17 cellular contexts compared by ENCODE assay signal in genomic region chr2:122384768-122385333, GRCh38.
"Had no signal": no experiment of that assay in that cellular context is flagged by ENCODE, and none has a peak within 500 bp of the region (broad histone marks: within the 10 kb centered on the region; RNA-seq: fewer than 3 reads in every experiment).

No MANE protein-coding gene starts in this region.

- H3K4me1 ChIP-seq: gastrocnemius medialis, pancreas, right lobe of liver had no signal

- FAIRE-seq: bronchial epithelial cell, keratinocyte, pancreas, small intestine had no signal

- DNase-seq: activated CD4-positive, alpha-beta memory T cell treated with anti-CD3 and anti-CD28 coated beads, Interleukin-2, amount 10 ng/mL, durations not matched to agents 7 days and 5 days; activated CD4-positive, alpha-beta T cell treated with anti-CD3 and anti-CD28 coated beads for 48 hours; activated CD4-positive, CD25-positive, alpha-beta regulatory T cell; activated CD8-positive, alpha-beta memory T cell treated with anti-CD3 and anti-CD28 coated beads, Interleukin-2, amount 10 ng/mL, durations not matched to agents 7 days and 5 days; effector CD4-positive, alpha-beta T cell; gastrocnemius medialis; head of caudate nucleus; natural killer cell; pancreas; right lobe of liver; small intestine; stimulated activated CD4-positive, alpha-beta T cell treated with anti-CD3 and anti-CD28 coated beads, Interleukin-4, amount 100 ng/mL, for 24 hours; stomach; trophoblast cell had no signal

- H3K9me3 ChIP-seq: gastrocnemius medialis, pancreas, right lobe of liver had no signal

- H3K4me3 ChIP-seq: gastrocnemius medialis, lung, pancreas, right lobe of liver, stomach had no signal

- H3K36me3 ChIP-seq: gastrocnemius medialis, pancreas, right lobe of liver, stomach had no signal

- H3K27me3 ChIP-seq: gastrocnemius medialis, pancreas, right lobe of liver, stomach had no signal

- H3K27ac ChIP-seq: gastrocnemius medialis, pancreas, right lobe of liver, stomach had no signal
